In genomic region chr14:76686646-76687045, GRCh38 we compare ENCODE assay signal across 27 cellular contexts.
"Had no signal": no experiment of that assay in that cellular context is flagged by ENCODE, and none has a peak within 500 bp of the region (broad histone marks: within the 10 kb centered on the region; RNA-seq: fewer than 3 reads in every experiment).

No MANE protein-coding gene starts in this region.

- H3K36me3 Mint-ChIP-seq: stimulated activated effector memory CD8-positive, alpha-beta T cell treated with anti-CD3 and anti-CD28 coated beads, Interleukin-12 subunit alpha, Interleukin-12 subunit beta, amount 100 ng/mL, for 72 hours; stimulated activated memory B cell treated with anti-CD40 and anti-IgM and Interleukin-4, amounts not matched to agents 10 μg/mL and 1 μg/mL and 100 μg/mL, for 72 hours; stimulated activated naive B cell treated with anti-CD40 and anti-IgM and Interleukin-4, amounts not matched to agents 10 μg/mL and 1 μg/mL and 100 μg/mL, for 72 hours; type B pancreatic cell had no signal

- H3K27ac Mint-ChIP-seq: stimulated activated effector memory CD8-positive, alpha-beta T cell treated with anti-CD3 and anti-CD28 coated beads, Interleukin-12 subunit alpha, Interleukin-12 subunit beta, amount 100 ng/mL, for 72 hours; stimulated activated memory B cell treated with anti-CD40 and anti-IgM and Interleukin-4, amounts not matched to agents 10 μg/mL and 1 μg/mL and 100 μg/mL, for 72 hours; stimulated activated naive B cell treated with anti-CD40 and anti-IgM and Interleukin-4, amounts not matched to agents 10 μg/mL and 1 μg/mL and 100 μg/mL, for 72 hours; stimulated activated naive CD8-positive, alpha-beta T cell treated with anti-CD3 and anti-CD28 coated beads, Interleukin-15, amount 100 ng/mL, for 72 hours; stimulated activated naive CD8-positive, alpha-beta T cell treated with anti-CD3 and anti-CD28 coated beads, Interleukin-15, Interleukin-2, amounts not matched to agents 100 ng/mL and 50 ng/mL, for 24 hours; type B pancreatic cell had no signal

- H3K27me3 Mint-ChIP-seq: stimulated activated memory B cell treated with anti-CD40 and anti-IgM and Interleukin-4, amounts not matched to agents 10 μg/mL and 1 μg/mL and 100 μg/mL, for 72 hours had no signal

- H3K4me3 Mint-ChIP-seq: stimulated activated effector memory CD8-positive, alpha-beta T cell treated with anti-CD3 and anti-CD28 coated beads, Interleukin-12 subunit alpha, Interleukin-12 subunit beta, amount 100 ng/mL, for 72 hours; stimulated activated memory B cell treated with anti-CD40 and anti-IgM and Interleukin-4, amounts not matched to agents 10 μg/mL and 1 μg/mL and 100 μg/mL, for 72 hours; stimulated activated naive B cell treated with anti-CD40 and anti-IgM and Interleukin-4, amounts not matched to agents 10 μg/mL and 1 μg/mL and 100 μg/mL, for 72 hours; stimulated activated naive CD8-positive, alpha-beta T cell treated with anti-CD3 and anti-CD28 coated beads, Interleukin-15, amount 100 ng/mL, for 72 hours; stimulated activated naive CD8-positive, alpha-beta T cell treated with anti-CD3 and anti-CD28 coated beads, Interleukin-15, Interleukin-2, amounts not matched to agents 100 ng/mL and 50 ng/mL, for 24 hours; type B pancreatic cell had no signal

- H3K27ac ChIP-seq: stomach, suprapubic skin, thoracic aorta, thyroid gland, tibial artery, tibial nerve, transverse colon, upper lobe of left lung, upper lobe of right lung, uterus, vagina had no signal

- ATAC-seq: stimulated activated effector memory CD8-positive, alpha-beta T cell treated with anti-CD3 and anti-CD28 coated beads, Interleukin-12 subunit alpha, Interleukin-12 subunit beta, amount 100 ng/mL, for 72 hours; stimulated activated memory B cell treated with anti-CD40 and anti-IgM and Interleukin-4, amounts not matched to agents 10 μg/mL and 1 μg/mL and 100 μg/mL, for 72 hours; stimulated activated naive B cell treated with anti-CD40 and anti-IgM and Interleukin-4, amounts not matched to agents 10 μg/mL and 1 μg/mL and 100 μg/mL, for 72 hours; stimulated activated naive CD8-positive, alpha-beta T cell treated with anti-CD3 and anti-CD28 coated beads, Interleukin-15, amount 100 ng/mL, for 72 hours; stimulated activated naive CD8-positive, alpha-beta T cell treated with anti-CD3 and anti-CD28 coated beads, Interleukin-15, Interleukin-2, amounts not matched to agents 100 U/mL and 50 U/mL, for 24 hours; upper lobe of right lung had no signal

- H3K4me1 Mint-ChIP-seq: stimulated activated effector memory CD8-positive, alpha-beta T cell treated with anti-CD3 and anti-CD28 coated beads, Interleukin-12 subunit alpha, Interleukin-12 subunit beta, amount 100 ng/mL, for 72 hours; stimulated activated memory B cell treated with anti-CD40 and anti-IgM and Interleukin-4, amounts not matched to agents 10 μg/mL and 1 μg/mL and 100 μg/mL, for 72 hours; stimulated activated naive B cell treated with anti-CD40 and anti-IgM and Interleukin-4, amounts not matched to agents 10 μg/mL and 1 μg/mL and 100 μg/mL, for 72 hours; stimulated activated naive CD8-positive, alpha-beta T cell treated with anti-CD3 and anti-CD28 coated beads, Interleukin-15, amount 100 ng/mL, for 72 hours had no signal

- H3K9me3 ChIP-seq: testis, thyroid gland, uterus had no signal

- DNase-seq: stimulated activated CD4-positive, alpha-beta T cell treated with anti-CD3 and anti-CD28 coated beads, Interleukin-2, amount 100 ng/mL, for 48 hours; stimulated activated CD4-positive, alpha-beta T cell treated with anti-CD3 and anti-CD28 coated beads, Interleukin-4, amount 100 ng/mL, for 1 hour; stimulated activated CD4-positive, alpha-beta T cell treated with anti-CD3 and anti-CD28 coated beads, Interleukin-4, amount 100 ng/mL, for 24 hours; stimulated activated CD4-positive, alpha-beta T cell treated with anti-CD3 and anti-CD28 coated beads, Interleukin-4, amount 100 ng/mL, for 4 hours; stimulated activated CD8-positive, alpha-beta memory T cell treated with anti-CD3 and anti-CD28 coated beads, Interleukin-4, amount 100 ng/mL, for 48 hours; stimulated activated naive B cell treated with anti-CD40 and anti-IgM and Interleukin-4, amounts not matched to agents 10 μg/mL and 1 μg/mL and 100 μg/mL, for 72 hours; stimulated activated naive CD4-positive, alpha-beta T cell; stimulated activated naive CD4-positive, alpha-beta T cell treated with Interleukin-2 at 50 U/mL for 16 hours; stimulated activated naive CD8-positive, alpha-beta T cell treated with anti-CD3 and anti-CD28 coated beads, Interleukin-15, amount 100 ng/mL, for 72 hours; stimulated activated naive CD8-positive, alpha-beta T cell treated with anti-CD3 and anti-CD28 coated beads, Interleukin-15, Interleukin-2, amounts not matched to agents 100 U/mL and 50 U/mL, for 24 hours; stomach; substantia nigra; testis; thyroid gland; tibial artery; transverse colon; upper lobe of left lung; upper lobe of right lung; uterus had no signal

- H3K4me3 ChIP-seq: stomach, suprapubic skin, testis, thoracic aorta, thyroid gland, tibial artery, tibial nerve, transverse colon, upper lobe of left lung, upper lobe of right lung, uterus, vagina had no signal

- H3K4me1 ChIP-seq: stomach, suprapubic skin, thyroid gland, tibial artery, tibial nerve, upper lobe of left lung, upper lobe of right lung, uterus, vagina had no signal

- H3K36me3 ChIP-seq: stomach, suprapubic skin, thoracic aorta, thyroid gland, tibial artery, tibial nerve, transverse colon, upper lobe of left lung, upper lobe of right lung, uterus, vagina had no signal

- H3K27me3 ChIP-seq: stomach, suprapubic skin, testis, thyroid gland, tibial artery, tibial nerve, transverse colon, upper lobe of left lung, upper lobe of right lung, uterus, vagina had no signal
